In genomic region chr13:114130708-114131580, GRCh38 we compare ENCODE assay signal across 8 cellular contexts. TPM values are rescaled to one million over a fixed set of nuclear protein-coding genes. Genes with fewer than 3 reads are reported as not detected.
DNase-seq lines count a peak whose midpoint lies in the region; ATAC-seq and TF ChIP-seq lines count a peak whose summit lies in the region.

No MANE protein-coding gene starts in this region.

- peak overlapping the region; percentile 59 to 75 for H3K9ac ChIP-seq in mucosa of rectum (ENCODE audit: low read depth in 1 of 2, low read length in 2 of 2)

- H3K27me3 ChIP-seq in mucosa of rectum (ENCODE audit: control insufficient read depth in 2 of 2, insufficient read depth in 2 of 2, low read length in 2 of 2), result no peaks in the 10 kb centered on the region
- no peaks in the 10 kb centered on the region for H3K27me3 ChIP-seq in thyroid gland

- no peak for TF ChIP-seq POLR2A in thyroid gland (IDR thresholded peaks at IDR 0.05)

- peak; percentile 77 for DNase-seq in Ammon's horn (ENCODE audit: low spot score)
- peak; percentile 48 to 83 for DNase-seq in NCI-H526 (lab: John Stamatoyannopoulos, UW)
- DNase-seq in activated CD8-positive, alpha-beta memory T cell treated with anti-CD3 and anti-CD28 coated beads for 24 hours, result peak; percentile 79
- no peak for DNase-seq in epithelial cell of proximal tubule (ENCODE audit: low read depth)
- DNase-seq in thyroid gland, result peak; percentile 67 to 76
- DNase-seq in ureter (ENCODE audit: low spot score), result no peak

- H3K36me3 ChIP-seq in mucosa of rectum (ENCODE audit: control insufficient read depth in 2 of 2, insufficient read depth in 2 of 2, low read length in 2 of 2), result no peaks in the 10 kb centered on the region
- no peaks in the 10 kb centered on the region for H3K36me3 ChIP-seq in thyroid gland

- H3K4me1 ChIP-seq in mucosa of rectum (ENCODE audit: control insufficient read depth in 2 of 2, insufficient read depth in 2 of 2, low read length in 2 of 2) (peaks cover 23 to 44% of the 10 kb centered on the region in 2 donors), thyroid gland (peaks cover 35 to 45% of the 10 kb centered on the region in 2 donors)

- ATAC-seq in GM19463 (IDR thresholded peaks at IDR 0.05; ENCODE audit: unreplicated experiment), result peak; percentile 20

- H3K27ac ChIP-seq in mucosa of rectum (ENCODE audit: low read depth in 2 of 2, low read length in 2 of 2), result peak overlapping the region; percentile 76 to 86
- peak overlapping the region; percentile 6 to 58 (median 52) for H3K27ac ChIP-seq in thyroid gland

- TF ChIP-seq CTCF in epithelial cell of proximal tubule (conservative IDR thresholded peaks at IDR 0.05; ENCODE audit: low read depth, low read length), result no peak
- no peak for TF ChIP-seq CTCF in thyroid gland (IDR thresholded peaks at IDR 0.05)

- H3K9me3 ChIP-seq in mucosa of rectum (ENCODE audit: control insufficient read depth in 2 of 2, low read length in 2 of 2) (no peaks in the 10 kb centered on the region), thyroid gland (no peaks in the 10 kb centered on the region)

- 35 to 39% methylated on average over 24 to 26 of the region's 35 CpGs for WGBS in thyroid gland, 2 donors

- intact Hi-C loops in thyroid gland (cut with DNase I), result no loop called here

- peak overlapping the region; percentile 89 for H3K4me3 ChIP-seq in epithelial cell of proximal tubule (ENCODE audit: low read depth, low read length)
- peak overlapping the region; percentile 68 to 84 for H3K4me3 ChIP-seq in mucosa of rectum (ENCODE audit: low read length in 2 of 2)
- H3K4me3 ChIP-seq in thyroid gland (replicated peaks in 1 of 3), result peak overlapping the region; percentile 57 to 75 (median 62)

RNA-seq across cellular contexts. Expression of gene RASA3, which starts 1.5 kb away (rescaled TPM):
- 25.7 and 26.8 TPM in 2 replicates for total RNA-seq in epithelial cell of proximal tubule
- total RNA-seq in thyroid gland, result 10 to 100 TPM; 22.3 to 32.3 (median 25.5) TPM
- total RNA-seq in ureter, result 22.4 TPM

RNA-seq across cellular contexts. Expression of gene CFAP97D2, which starts 48.1 kb away (rescaled TPM):
- not detected in 2 replicates for total RNA-seq in epithelial cell of proximal tubule
- not detected for total RNA-seq in thyroid gland
- total RNA-seq in ureter, result not detected

Comparison
In these comparisons a context has a peak if more than half of its experiments do, and no peak if none do; other contexts are left out.
1. DNase-seq: peak in Ammon's horn (single experiment), NCI-H526 (2 of 2), activated CD8-positive, alpha-beta memory T cell treated with anti-CD3 and anti-CD28 coated beads for 24 hours (single experiment) and thyroid gland (2 of 2); none in epithelial cell of proximal tubule (single experiment) and ureter (single experiment).
2. Peak in every context shown above with its lines, with median percentiles within 50 percentile points of each other: H3K4me3 ChIP-seq.